In genomic region chr19:35220973-35221590, GRCh38 we compare ENCODE assay signal across 8 cellular contexts. TPM values are rescaled to one million over a fixed set of nuclear protein-coding genes. Genes with fewer than 3 reads are reported as not detected.
"Had no signal": no experiment of that assay in that cellular context is flagged by ENCODE, and none has a peak within 500 bp of the region (broad histone marks: within the 10 kb centered on the region; RNA-seq: fewer than 3 reads in every experiment).

No MANE protein-coding gene starts in this region.

RNA-seq across cellular contexts. Expression of gene FAM187B, which starts 7.5 kb away (rescaled TPM):
- total RNA-seq: activated CD8-positive, alpha-beta memory T cell treated with anti-CD3 and anti-CD28 coated beads for 36 hours; activated naive CD8-positive, alpha-beta T cell treated with anti-CD3 and anti-CD28 coated beads for 36 hours; activated T-helper 1 cell treated with anti-CD3 and anti-CD28 coated beads, Interleukin-12 subunit alpha, Interleukin-12 subunit beta, Interleukin-2, Interleukin-4 antibody, amounts not matched to agents 30 ng/mL and 10 ng/mL and 1 ng/mL, durations not matched to agents 14 hours and 24 hours and 36 hours; Peyer's patch; Right ventricle myocardium superior; SJCRH30; T-helper 1 cell treated with Interleukin-12 subunit alpha and Interleukin-12 subunit beta and Interleukin-4 antibody, amounts not matched to agents 30 ng/mL and 1 ng/mL, for 36 hours had no signal
- polyA plus RNA-seq: SK-N-SH had no signal
